ENCODE assay signal across 17 cellular contexts in genomic region chr19:13190781-13191540, GRCh38. TPM values are rescaled to one million over a fixed set of nuclear protein-coding genes. Genes with fewer than 3 reads are reported as not detected.
DNase-seq lines count a peak whose midpoint lies in the region; ATAC-seq and TF ChIP-seq lines count a peak whose summit lies in the region.
"Had no signal": no experiment of that assay in that cellular context is flagged by ENCODE, and none has a peak within 500 bp of the region (broad histone marks: within the 10 kb centered on the region; RNA-seq: fewer than 3 reads in every experiment).

No MANE protein-coding gene starts in this region.

- peak; percentile 44 for DNase-seq in stimulated activated CD4-positive, alpha-beta T cell treated with anti-CD3 and anti-CD28 coated beads, Interleukin-1b, Interleukin-23, amount 100 ng/mL, for 48 hours
- DNase-seq in stimulated activated CD4-positive, alpha-beta T cell treated with anti-CD3 and anti-CD28 coated beads, Interleukin-4, amount 100 ng/mL, for 1 hour = no peak
- peak; percentile 71 for DNase-seq in activated CD4-positive, alpha-beta memory T cell treated with anti-CD3 and anti-CD28 coated beads for 36 hours
- DNase-seq in left colon = peak; percentile 78 to 84
- DNase-seq in AG20443 (ENCODE audit: low spot score) = no peak
- DNase-seq in upper lobe of right lung = no peak
- DNase-seq: activated CD8-positive, alpha-beta memory T cell treated with anti-CD3 and anti-CD28 coated beads, Interleukin-2, amount 50 U/mL, for 4 hours; dermis blood vessel endothelial cell; EL; erythroblast; IMR-90; natural killer cell; NCI-H187 treated with DMSO at 0.1 percent for 48 hours; NCI-H446 treated with DMSO at 0.1 percent for 48 hours; testis had no signal

- POLR2A ChIA-PET in activated CD4-positive, alpha-beta memory T cell treated with anti-CD3 and anti-CD28 coated beads for 36 hours (lab: Charles Lee) = no interaction called here

- no peak for TF ChIP-seq CTCF in upper lobe of right lung (IDR thresholded peaks at IDR 0.05)

- H3K4me1 Mint-ChIP-seq in activated CD4-positive, alpha-beta memory T cell treated with anti-CD3 and anti-CD28 coated beads for 36 hours (ENCODE audit: low read depth) = peaks cover 38% of the 10 kb centered on the region
- peaks cover 41% of the 10 kb centered on the region for H3K4me1 Mint-ChIP-seq in stimulated activated naive CD8-positive, alpha-beta T cell treated with anti-CD3 and anti-CD28 coated beads, Interleukin-15, Interleukin-2, amounts not matched to agents 100 ng/mL and 50 ng/mL, for 24 hours (ENCODE audit: low read depth)

- ATAC-seq in left colon = peak; percentile 81
- ATAC-seq in upper lobe of right lung = no peak
- ATAC-seq in GM19328 (IDR thresholded peaks at IDR 0.05; ENCODE audit: unreplicated experiment) = no peak
- ATAC-seq: natural killer cell had no signal

- intact Hi-C loops in activated CD4-positive, alpha-beta memory T cell treated with anti-CD3 and anti-CD28 coated beads for 36 hours (cut with micrococcal nuclease) = loop anchor here (5.0 to 10.0 kb wide), 2 partner anchors 241 to 394 kb away; no protein-coding TSS in a partner anchor
- intact Hi-C loops in left colon (cut with DNase I, micrococcal nuclease) = loop anchor here in 1 of 2 donors (10.0 kb wide), 1 partner anchor 74 kb away; no protein-coding TSS in a partner anchor
- intact Hi-C loops in upper lobe of right lung (cut with DNase I) = no loop called here

- H3K27ac Mint-ChIP-seq in activated CD4-positive, alpha-beta memory T cell treated with anti-CD3 and anti-CD28 coated beads for 36 hours = peak overlapping the region; percentile 51
- H3K27ac Mint-ChIP-seq in stimulated activated naive CD8-positive, alpha-beta T cell treated with anti-CD3 and anti-CD28 coated beads, Interleukin-15, Interleukin-2, amounts not matched to agents 100 ng/mL and 50 ng/mL, for 24 hours = peak overlapping the region; percentile 74
- H3K27ac Mint-ChIP-seq: natural killer cell had no signal

- H3K9me3 ChIP-seq in upper lobe of right lung = no peaks in the 10 kb centered on the region
- H3K9me3 ChIP-seq: testis had no signal

- H3K4me3 ChIP-seq in upper lobe of right lung = no peak overlapping the region
- H3K4me3 ChIP-seq: testis had no signal

- peaks cover 5% of the 10 kb centered on the region for H3K4me1 ChIP-seq in upper lobe of right lung
- H3K4me1 ChIP-seq: testis had no signal

- no peaks in the 10 kb centered on the region for H3K27me3 Mint-ChIP-seq in activated CD4-positive, alpha-beta memory T cell treated with anti-CD3 and anti-CD28 coated beads for 36 hours
- H3K27me3 Mint-ChIP-seq in stimulated activated naive CD8-positive, alpha-beta T cell treated with anti-CD3 and anti-CD28 coated beads, Interleukin-15, Interleukin-2, amounts not matched to agents 100 ng/mL and 50 ng/mL, for 24 hours = no peaks in the 10 kb centered on the region

- no peaks in the 10 kb centered on the region for H3K36me3 ChIP-seq in upper lobe of right lung

- no peak overlapping the region for H3K27ac ChIP-seq in upper lobe of right lung
- H3K27ac ChIP-seq: testis had no signal

- H3K9me3 Mint-ChIP-seq in activated CD4-positive, alpha-beta memory T cell treated with anti-CD3 and anti-CD28 coated beads for 36 hours = no peaks in the 10 kb centered on the region
- no peaks in the 10 kb centered on the region for H3K9me3 Mint-ChIP-seq in stimulated activated naive CD8-positive, alpha-beta T cell treated with anti-CD3 and anti-CD28 coated beads, Interleukin-15, Interleukin-2, amounts not matched to agents 100 ng/mL and 50 ng/mL, for 24 hours
- H3K9me3 Mint-ChIP-seq: natural killer cell had no signal

- CTCF ChIA-PET in activated CD4-positive, alpha-beta memory T cell treated with anti-CD3 and anti-CD28 coated beads for 36 hours (lab: Charles Lee) = interaction anchor here (1.4 kb wide), 1 partner anchor 71 kb away, joined by 3 read pairs; no protein-coding TSS in a partner anchor

- no peaks in the 10 kb centered on the region for H3K27me3 ChIP-seq in upper lobe of right lung
- H3K27me3 ChIP-seq: testis had no signal

- H3K36me3 Mint-ChIP-seq in activated CD4-positive, alpha-beta memory T cell treated with anti-CD3 and anti-CD28 coated beads for 36 hours = no peaks in the 10 kb centered on the region
- H3K36me3 Mint-ChIP-seq in stimulated activated naive CD8-positive, alpha-beta T cell treated with anti-CD3 and anti-CD28 coated beads, Interleukin-15, Interleukin-2, amounts not matched to agents 100 ng/mL and 50 ng/mL, for 24 hours (ENCODE audit: low read depth) = no peaks in the 10 kb centered on the region
- H3K36me3 Mint-ChIP-seq: natural killer cell had no signal

- H3K4me3 Mint-ChIP-seq in activated CD4-positive, alpha-beta memory T cell treated with anti-CD3 and anti-CD28 coated beads for 36 hours = no peak overlapping the region
- no peak overlapping the region for H3K4me3 Mint-ChIP-seq in stimulated activated naive CD8-positive, alpha-beta T cell treated with anti-CD3 and anti-CD28 coated beads, Interleukin-15, Interleukin-2, amounts not matched to agents 100 ng/mL and 50 ng/mL, for 24 hours
- H3K4me3 Mint-ChIP-seq: natural killer cell had no signal

RNA-seq across cellular contexts. Expression of gene IER2, which starts 40.8 kb away (rescaled TPM):
- 100 to 1,000 TPM; 129 to 137 TPM for total RNA-seq in activated CD4-positive, alpha-beta memory T cell treated with anti-CD3 and anti-CD28 coated beads for 36 hours
- total RNA-seq in left colon (100 to 1,000 TPM; 116 to 155 TPM), upper lobe of right lung (104 TPM)

RNA-seq across cellular contexts. Expression of gene STX10, which starts 40.8 kb away (rescaled TPM):
- 10 to 100 TPM; 65.5 to 66.3 TPM for total RNA-seq in activated CD4-positive, alpha-beta memory T cell treated with anti-CD3 and anti-CD28 coated beads for 36 hours
- total RNA-seq in left colon (10 to 100 TPM; 48.0 to 66.0 TPM), upper lobe of right lung (65.4 TPM)

Comparison
In these comparisons a context has a peak if more than half of its experiments do, and no peak if none do; other contexts are left out.
1. DNase-seq: peak in stimulated activated CD4-positive, alpha-beta T cell treated with anti-CD3 and anti-CD28 coated beads, Interleukin-1b, Interleukin-23, amount 100 ng/mL, for 48 hours (single experiment), activated CD4-positive, alpha-beta memory T cell treated with anti-CD3 and anti-CD28 coated beads for 36 hours (single experiment) and left colon (2 of 2); none in stimulated activated CD4-positive, alpha-beta T cell treated with anti-CD3 and anti-CD28 coated beads, Interleukin-4, amount 100 ng/mL, for 1 hour (single experiment), AG20443 (single experiment) and upper lobe of right lung (single experiment).